ENCODE assay signal across 1 cellular context in genomic region chr1:28235746-28236655, GRCh38.
TF ChIP-seq lines count a peak whose summit lies in the region.

Gene ATP5IF1 (plus strand): TSS chr1:28236124. CDS start chr1:28236184, 60 bp downstream.

TF ChIP-seq in HepG2, 621 proteins besides CTCF, POLR2A, EP300 and RAD21 (continued from another document and continues in another):
- TF ChIP-seq, protein P1, sequence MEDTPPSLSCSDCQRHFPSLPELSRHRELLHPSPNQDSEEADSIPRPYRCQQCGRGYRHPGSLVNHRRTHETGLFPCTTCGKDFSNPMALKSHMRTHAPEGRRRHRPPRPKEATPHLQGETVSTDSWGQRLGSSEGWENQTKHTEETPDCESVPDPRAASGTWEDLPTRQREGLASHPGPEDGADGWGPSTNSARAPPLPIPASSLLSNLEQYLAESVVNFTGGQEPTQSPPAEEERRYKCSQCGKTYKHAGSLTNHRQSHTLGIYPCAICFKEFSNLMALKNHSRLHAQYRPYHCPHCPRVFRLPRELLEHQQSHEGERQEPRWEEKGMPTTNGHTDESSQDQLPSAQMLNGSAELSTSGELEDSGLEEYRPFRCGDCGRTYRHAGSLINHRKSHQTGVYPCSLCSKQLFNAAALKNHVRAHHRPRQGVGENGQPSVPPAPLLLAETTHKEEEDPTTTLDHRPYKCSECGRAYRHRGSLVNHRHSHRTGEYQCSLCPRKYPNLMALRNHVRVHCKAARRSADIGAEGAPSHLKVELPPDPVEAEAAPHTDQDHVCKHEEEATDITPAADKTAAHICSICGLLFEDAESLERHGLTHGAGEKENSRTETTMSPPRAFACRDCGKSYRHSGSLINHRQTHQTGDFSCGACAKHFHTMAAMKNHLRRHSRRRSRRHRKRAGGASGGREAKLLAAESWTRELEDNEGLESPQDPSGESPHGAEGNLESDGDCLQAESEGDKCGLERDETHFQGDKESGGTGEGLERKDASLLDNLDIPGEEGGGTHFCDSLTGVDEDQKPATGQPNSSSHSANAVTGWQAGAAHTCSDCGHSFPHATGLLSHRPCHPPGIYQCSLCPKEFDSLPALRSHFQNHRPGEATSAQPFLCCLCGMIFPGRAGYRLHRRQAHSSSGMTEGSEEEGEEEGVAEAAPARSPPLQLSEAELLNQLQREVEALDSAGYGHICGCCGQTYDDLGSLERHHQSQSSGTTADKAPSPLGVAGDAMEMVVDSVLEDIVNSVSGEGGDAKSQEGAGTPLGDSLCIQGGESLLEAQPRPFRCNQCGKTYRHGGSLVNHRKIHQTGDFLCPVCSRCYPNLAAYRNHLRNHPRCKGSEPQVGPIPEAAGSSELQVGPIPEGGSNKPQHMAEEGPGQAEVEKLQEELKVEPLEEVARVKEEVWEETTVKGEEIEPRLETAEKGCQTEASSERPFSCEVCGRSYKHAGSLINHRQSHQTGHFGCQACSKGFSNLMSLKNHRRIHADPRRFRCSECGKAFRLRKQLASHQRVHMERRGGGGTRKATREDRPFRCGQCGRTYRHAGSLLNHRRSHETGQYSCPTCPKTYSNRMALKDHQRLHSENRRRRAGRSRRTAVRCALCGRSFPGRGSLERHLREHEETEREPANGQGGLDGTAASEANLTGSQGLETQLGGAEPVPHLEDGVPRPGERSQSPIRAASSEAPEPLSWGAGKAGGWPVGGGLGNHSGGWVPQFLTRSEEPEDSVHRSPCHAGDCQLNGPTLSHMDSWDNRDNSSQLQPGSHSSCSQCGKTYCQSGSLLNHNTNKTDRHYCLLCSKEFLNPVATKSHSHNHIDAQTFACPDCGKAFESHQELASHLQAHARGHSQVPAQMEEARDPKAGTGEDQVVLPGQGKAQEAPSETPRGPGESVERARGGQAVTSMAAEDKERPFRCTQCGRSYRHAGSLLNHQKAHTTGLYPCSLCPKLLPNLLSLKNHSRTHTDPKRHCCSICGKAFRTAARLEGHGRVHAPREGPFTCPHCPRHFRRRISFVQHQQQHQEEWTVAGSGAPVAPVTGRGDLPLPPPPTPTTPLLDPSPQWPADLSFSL (CRISPR knock-in tag; IDR thresholded peaks at IDR 0.05) = no peak
- TF ChIP-seq ZFX (CRISPR knock-in tag; IDR thresholded peaks at IDR 0.05; ENCODE audit: low read depth) (peak; percentile 74), SAFB2 (CRISPR knock-in tag; IDR thresholded peaks at IDR 0.05; ENCODE audit: borderline replicate concordance, low read depth) (peak; percentile 75), ZNF816 (CRISPR knock-in tag; IDR thresholded peaks at IDR 0.05; ENCODE audit: borderline replicate concordance) (no peak), RFXAP (CRISPR knock-in tag; IDR thresholded peaks at IDR 0.05; ENCODE audit: borderline replicate concordance) (peak; percentile 78), TFAP4 (IDR thresholded peaks at IDR 0.05; ENCODE audit: borderline replicate concordance, low read depth) (no peak), PHF21A (CRISPR knock-in tag; IDR thresholded peaks at IDR 0.05) (peak; percentile 71; the same call in 1 of the 2 replicates), ARHGAP35 (CRISPR knock-in tag; IDR thresholded peaks at IDR 0.05; ENCODE audit: borderline replicate concordance) (0 out of 2 replicates have a peak, but pooled peaks have one; percentile 21), MXD4 (CRISPR knock-in tag; IDR thresholded peaks at IDR 0.05) (0 out of 2 replicates have a peak, but pooled peaks have one; percentile 43), ZBTB38 (CRISPR knock-in tag; IDR thresholded peaks at IDR 0.05) (peak; percentile 68), ATF2 (CRISPR knock-in tag; IDR thresholded peaks at IDR 0.05) (peak; percentile 21; the same call in 1 of the 2 replicates), GZF1 (CRISPR knock-in tag; IDR thresholded peaks at IDR 0.05) (0 out of 2 replicates have a peak, but pooled peaks have one; percentile 64), POGK (CRISPR knock-in tag; conservative IDR thresholded peaks at IDR 0.05) (peak; percentile 68), ZNF710 (CRISPR knock-in tag; IDR thresholded peaks at IDR 0.05; ENCODE audit: borderline replicate concordance) (peak; percentile 84), ZNF280B (CRISPR knock-in tag; IDR thresholded peaks at IDR 0.05; ENCODE audit: borderline replicate concordance) (peak; percentile 67; the same call in 1 of the 2 replicates), ZNF616 (CRISPR knock-in tag; IDR thresholded peaks at IDR 0.05; ENCODE audit: low read depth) (peak; percentile 87; the same call in 1 of the 2 replicates), SMAD3 (CRISPR knock-in tag; IDR thresholded peaks at IDR 0.05) (peak; percentile 36; the same call in 1 of the 2 replicates), ZNF232 (CRISPR knock-in tag; IDR thresholded peaks at IDR 0.05; ENCODE audit: borderline replicate concordance) (peak; percentile 95), ZNF570 (CRISPR knock-in tag; IDR thresholded peaks at IDR 0.05; ENCODE audit: borderline replicate concordance) (peak; percentile 75; the same call in 1 of the 2 replicates), TRIM24 (CRISPR knock-in tag; IDR thresholded peaks at IDR 0.05) (no peak), RXRB (CRISPR knock-in tag; IDR thresholded peaks at IDR 0.05; ENCODE audit: borderline replicate concordance) (no peak), ZXDC (CRISPR knock-in tag; IDR thresholded peaks at IDR 0.05) (peak; percentile 60; the same call in 1 of the 2 replicates), MED8 (CRISPR knock-in tag; IDR thresholded peaks at IDR 0.05; ENCODE audit: insufficient replicate concordance) (peak; percentile 73), ZNF24 (IDR thresholded peaks at IDR 0.05) (no peak)
- TF ChIP-seq, protein P2, sequence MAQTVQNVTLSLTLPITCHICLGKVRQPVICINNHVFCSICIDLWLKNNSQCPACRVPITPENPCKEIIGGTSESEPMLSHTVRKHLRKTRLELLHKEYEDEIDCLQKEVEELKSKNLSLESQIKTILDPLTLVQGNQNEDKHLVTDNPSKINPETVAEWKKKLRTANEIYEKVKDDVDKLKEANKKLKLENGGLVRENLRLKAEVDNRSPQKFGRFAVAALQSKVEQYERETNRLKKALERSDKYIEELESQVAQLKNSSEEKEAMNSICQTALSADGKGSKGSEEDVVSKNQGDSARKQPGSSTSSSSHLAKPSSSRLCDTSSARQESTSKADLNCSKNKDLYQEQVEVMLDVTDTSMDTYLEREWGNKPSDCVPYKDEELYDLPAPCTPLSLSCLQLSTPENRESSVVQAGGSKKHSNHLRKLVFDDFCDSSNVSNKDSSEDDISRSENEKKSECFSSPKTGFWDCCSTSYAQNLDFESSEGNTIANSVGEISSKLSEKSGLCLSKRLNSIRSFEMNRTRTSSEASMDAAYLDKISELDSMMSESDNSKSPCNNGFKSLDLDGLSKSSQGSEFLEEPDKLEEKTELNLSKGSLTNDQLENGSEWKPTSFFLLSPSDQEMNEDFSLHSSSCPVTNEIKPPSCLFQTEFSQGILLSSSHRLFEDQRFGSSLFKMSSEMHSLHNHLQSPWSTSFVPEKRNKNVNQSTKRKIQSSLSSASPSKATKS (CRISPR knock-in tag; IDR thresholded peaks at IDR 0.05) = no peak
- TF ChIP-seq, protein P3, sequence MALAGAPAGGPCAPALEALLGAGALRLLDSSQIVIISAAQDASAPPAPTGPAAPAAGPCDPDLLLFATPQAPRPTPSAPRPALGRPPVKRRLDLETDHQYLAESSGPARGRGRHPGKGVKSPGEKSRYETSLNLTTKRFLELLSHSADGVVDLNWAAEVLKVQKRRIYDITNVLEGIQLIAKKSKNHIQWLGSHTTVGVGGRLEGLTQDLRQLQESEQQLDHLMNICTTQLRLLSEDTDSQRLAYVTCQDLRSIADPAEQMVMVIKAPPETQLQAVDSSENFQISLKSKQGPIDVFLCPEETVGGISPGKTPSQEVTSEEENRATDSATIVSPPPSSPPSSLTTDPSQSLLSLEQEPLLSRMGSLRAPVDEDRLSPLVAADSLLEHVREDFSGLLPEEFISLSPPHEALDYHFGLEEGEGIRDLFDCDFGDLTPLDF (CRISPR knock-in tag; IDR thresholded peaks at IDR 0.05) = peak; percentile 46; the same call in 1 of the 2 replicates
- TF ChIP-seq, protein P4, sequence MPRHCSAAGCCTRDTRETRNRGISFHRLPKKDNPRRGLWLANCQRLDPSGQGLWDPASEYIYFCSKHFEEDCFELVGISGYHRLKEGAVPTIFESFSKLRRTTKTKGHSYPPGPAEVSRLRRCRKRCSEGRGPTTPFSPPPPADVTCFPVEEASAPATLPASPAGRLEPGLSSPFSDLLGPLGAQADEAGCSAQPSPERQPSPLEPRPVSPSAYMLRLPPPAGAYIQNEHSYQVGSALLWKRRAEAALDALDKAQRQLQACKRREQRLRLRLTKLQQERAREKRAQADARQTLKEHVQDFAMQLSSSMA (CRISPR knock-in tag; IDR thresholded peaks at IDR 0.05) = no peak
- TF ChIP-seq, protein P5, sequence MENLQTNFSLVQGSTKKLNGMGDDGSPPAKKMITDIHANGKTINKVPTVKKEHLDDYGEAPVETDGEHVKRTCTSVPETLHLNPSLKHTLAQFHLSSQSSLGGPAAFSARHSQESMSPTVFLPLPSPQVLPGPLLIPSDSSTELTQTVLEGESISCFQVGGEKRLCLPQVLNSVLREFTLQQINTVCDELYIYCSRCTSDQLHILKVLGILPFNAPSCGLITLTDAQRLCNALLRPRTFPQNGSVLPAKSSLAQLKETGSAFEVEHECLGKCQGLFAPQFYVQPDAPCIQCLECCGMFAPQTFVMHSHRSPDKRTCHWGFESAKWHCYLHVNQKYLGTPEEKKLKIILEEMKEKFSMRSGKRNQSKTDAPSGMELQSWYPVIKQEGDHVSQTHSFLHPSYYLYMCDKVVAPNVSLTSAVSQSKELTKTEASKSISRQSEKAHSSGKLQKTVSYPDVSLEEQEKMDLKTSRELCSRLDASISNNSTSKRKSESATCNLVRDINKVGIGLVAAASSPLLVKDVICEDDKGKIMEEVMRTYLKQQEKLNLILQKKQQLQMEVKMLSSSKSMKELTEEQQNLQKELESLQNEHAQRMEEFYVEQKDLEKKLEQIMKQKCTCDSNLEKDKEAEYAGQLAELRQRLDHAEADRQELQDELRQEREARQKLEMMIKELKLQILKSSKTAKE (CRISPR knock-in tag; IDR thresholded peaks at IDR 0.05; ENCODE audit: borderline replicate concordance) = no peak
